ENCODE assay signal across 20 cellular contexts in the genomic region with DNA sequence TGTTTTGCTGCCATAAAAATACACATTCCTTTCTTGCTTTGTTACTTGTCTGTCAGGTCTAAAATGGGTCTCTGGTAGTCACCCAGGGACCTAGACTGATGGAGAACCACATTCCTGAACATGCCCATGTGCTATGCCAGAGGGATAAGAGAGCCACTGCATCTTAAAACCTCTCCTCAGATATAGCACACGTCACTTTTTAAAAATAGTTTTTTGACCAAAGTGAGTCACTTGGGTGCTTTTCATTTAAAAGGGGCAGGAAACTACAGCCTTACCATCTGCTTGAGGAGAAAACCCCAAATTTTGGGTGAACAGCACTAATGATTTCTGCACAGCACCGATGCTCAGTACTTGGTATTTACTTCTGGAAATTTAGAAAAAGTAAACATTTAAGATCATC.
A peak's percentile ranks its signal among the peaks of the same experiment; 100 is the strongest.
DNase-seq lines count a peak whose midpoint lies in the region; ATAC-seq, FAIRE-seq and TF ChIP-seq lines count a peak whose summit lies in the region.
"Had no signal": no experiment of that assay in that cellular context is flagged by ENCODE, and none has a peak within 500 bp of the region (broad histone marks: within the 10 kb centered on the region; RNA-seq: fewer than 3 reads in every experiment).

No MANE protein-coding gene starts in this region.

- TF ChIP-seq POLR2A in GM12878 (IDR thresholded peaks at IDR 0.05; ENCODE audit: low read depth, low read length) = no peak

- H3K36me3 ChIP-seq in GM12878 (ENCODE audit: control insufficient read depth in 2 of 2, insufficient read depth in 2 of 2, low read length in 1 of 2) = no peaks in the 10 kb centered on the region
- H3K36me3 ChIP-seq: cardiac muscle cell, gastrocnemius medialis, neutrophil, Peyer's patch, vagina, WERI-Rb-1 had no signal

- in situ Hi-C loops in GM12878 (cut with MboI) = no loop called here

- intact Hi-C loops in GM12878 (cut with micrococcal nuclease; ENCODE audit: unreplicated experiment) (no loop called here), Calu3 (cut with micrococcal nuclease; ENCODE audit: unreplicated experiment) (no loop called here)

- WGBS in GM12878 (ENCODE audit: insufficient coverage, insufficient replicate concordance, low lambda C conversion rate, missing lambda C conversion rate) = 27% methylated on average over 2 of the region's 2 CpGs

- no peak for FAIRE-seq in GM12878 (lab: Jason Lieb, UNC)
- FAIRE-seq: A204.1 had no signal

- no peak overlapping the region for H3K27ac ChIP-seq in GM12878 (ENCODE audit: control insufficient read depth, insufficient read depth)
- H3K27ac ChIP-seq: cardiac muscle cell, gastrocnemius medialis, neutrophil, Peyer's patch, vagina, WERI-Rb-1 had no signal

- H3K36me3 Mint-ChIP-seq in Calu3 (ENCODE audit: insufficient read depth, unreplicated experiment) = no peaks in the 10 kb centered on the region
- H3K36me3 Mint-ChIP-seq: CD4-positive, alpha-beta memory T cell; stimulated activated effector memory CD8-positive, alpha-beta T cell treated with anti-CD3 and anti-CD28 coated beads, Interleukin-12 subunit alpha, Interleukin-12 subunit beta, amount 100 ng/mL, for 72 hours had no signal

- H3K27me3 ChIP-seq in GM12878 (replicated peaks in 1 of 2; ENCODE audit: control insufficient read depth in 2 of 2, insufficient read depth in 2 of 2, low read length in 1 of 2) = no peaks in the 10 kb centered on the region; a peak in 1 of 4 replicates
- H3K27me3 ChIP-seq: cardiac muscle cell, gastrocnemius medialis, neutrophil, Peyer's patch, vagina had no signal

- no peak overlapping the region for H3K4me2 ChIP-seq in GM12878 (ENCODE audit: control insufficient read depth, insufficient read depth)

- TF ChIP-seq RAD21 in GM12878 (IDR thresholded peaks at IDR 0.05; ENCODE audit: insufficient read depth, low read depth, low read length) = no peak

- no peak for TF ChIP-seq EP300 in GM12878 (IDR thresholded peaks at IDR 0.05; ENCODE audit: borderline replicate concordance in 1 of 2, control insufficient read depth in 1 of 2, low read depth in 2 of 2, low read length in 2 of 2)

- no peaks in the 10 kb centered on the region for H3K9me3 ChIP-seq in GM12878 (replicated peaks; ENCODE audit: control insufficient read depth, insufficient read depth, low read length)
- H3K9me3 ChIP-seq: gastrocnemius medialis, neutrophil, Peyer's patch, vagina had no signal

- no peaks in the 10 kb centered on the region for H4K20me1 ChIP-seq in GM12878 (ENCODE audit: control insufficient read depth, insufficient read depth)

- no peaks in the 10 kb centered on the region for H3K4me1 ChIP-seq in GM12878 (ENCODE audit: control insufficient read depth, insufficient read depth, low read length)
- H3K4me1 ChIP-seq: gastrocnemius medialis, Peyer's patch, vagina had no signal

- no peak overlapping the region for H3K4me3 ChIP-seq in GM12878
- H3K4me3 ChIP-seq: cardiac muscle cell, gastrocnemius medialis, Peyer's patch, vagina had no signal

- H3K9me3 Mint-ChIP-seq in Calu3 (ENCODE audit: low read depth, unreplicated experiment) = no peaks in the 10 kb centered on the region
- H3K9me3 Mint-ChIP-seq: activated naive CD4-positive, alpha-beta T cell treated with anti-CD3 and anti-CD28 coated beads for 36 hours; CD4-positive, alpha-beta memory T cell; stimulated activated effector memory CD8-positive, alpha-beta T cell treated with anti-CD3 and anti-CD28 coated beads, Interleukin-12 subunit alpha, Interleukin-12 subunit beta, amount 100 ng/mL, for 72 hours had no signal

- peak; percentile 68 for ATAC-seq in GM19351 (IDR thresholded peaks at IDR 0.05; ENCODE audit: unreplicated experiment)
- peak; percentile 60 for ATAC-seq in HG03354 (IDR thresholded peaks at IDR 0.05; ENCODE audit: poor library complexity, severe bottlenecking, unreplicated experiment)
- ATAC-seq in GM12878 = no peak
- ATAC-seq: gastrocnemius medialis; stimulated activated effector memory CD8-positive, alpha-beta T cell treated with anti-CD3 and anti-CD28 coated beads, Interleukin-12 subunit alpha, Interleukin-12 subunit beta, amount 100 ng/mL, for 72 hours had no signal

- no peak overlapping the region for H2AFZ ChIP-seq in GM12878 (ENCODE audit: control insufficient read depth, low read depth, low read length)

- TF ChIP-seq CTCF in GM12878 (IDR thresholded peaks at IDR 0.05 in 2 of 3, conservative IDR thresholded peaks at IDR 0.05 in 1 of 3; ENCODE audit: control insufficient read depth in 2 of 3, extremely low read depth in 1 of 3, insufficient read depth in 1 of 3, low read depth in 3 of 3, low read length in 3 of 3) (no peak), Calu3 (IDR thresholded peaks at IDR 0.05; ENCODE audit: unreplicated experiment) (no peak)

- BruUV-seq in GM12878 (replicated peaks; lab: Mats Ljungman, UMichigan) (no TSS peak), Calu3 (replicated peaks; lab: Mats Ljungman, UMichigan) (no TSS peak)

- POLR2A ChIA-PET in GM12878 (lab: Charles Lee) = no interaction called here

- CTCF ChIA-PET in GM12878 (lab: Yijun Ruan, JAX) (no interaction called here), Calu3 (lab: Charles Lee) (no interaction called here)

- H3K4me1 Mint-ChIP-seq in Calu3 (ENCODE audit: low read depth, unreplicated experiment) = peaks cover 44% of the 10 kb centered on the region
- H3K4me1 Mint-ChIP-seq: CD4-positive, alpha-beta memory T cell; stimulated activated effector memory CD8-positive, alpha-beta T cell treated with anti-CD3 and anti-CD28 coated beads, Interleukin-12 subunit alpha, Interleukin-12 subunit beta, amount 100 ng/mL, for 72 hours had no signal

- H3K9ac ChIP-seq in GM12878 (ENCODE audit: control insufficient read depth, insufficient read depth, low read length) = no peak overlapping the region

- RAD21 ChIA-PET in GM12878 (lab: Charles Lee; ENCODE audit: unreplicated experiment) = no interaction called here

- SMC1A ChIA-PET in GM12878 (lab: Charles Lee; ENCODE audit: uncharacterized antibody, unreplicated experiment) = no interaction called here

- no peak overlapping the region for H3K27ac Mint-ChIP-seq in Calu3 (ENCODE audit: unreplicated experiment)
- H3K27ac Mint-ChIP-seq: activated naive CD4-positive, alpha-beta T cell treated with anti-CD3 and anti-CD28 coated beads for 36 hours; CD4-positive, alpha-beta memory T cell; stimulated activated effector memory CD8-positive, alpha-beta T cell treated with anti-CD3 and anti-CD28 coated beads, Interleukin-12 subunit alpha, Interleukin-12 subunit beta, amount 100 ng/mL, for 72 hours had no signal

- H3K4me3 Mint-ChIP-seq in Calu3 (ENCODE audit: low read depth, unreplicated experiment) = no peak overlapping the region
- H3K4me3 Mint-ChIP-seq: activated naive CD4-positive, alpha-beta T cell treated with anti-CD3 and anti-CD28 coated beads for 36 hours; CD4-positive, alpha-beta memory T cell; stimulated activated effector memory CD8-positive, alpha-beta T cell treated with anti-CD3 and anti-CD28 coated beads, Interleukin-12 subunit alpha, Interleukin-12 subunit beta, amount 100 ng/mL, for 72 hours had no signal

- DNase-seq in A172 (ENCODE audit: low spot score) = peak; percentile 49
- DNase-seq in GM12878 (ENCODE audit: low read depth, low spot score) = no peak
- no peak for DNase-seq in iPS-NIHi7 (ENCODE audit: extremely low spot score)
- no peak for DNase-seq in activated CD4-positive, alpha-beta T cell treated with anti-CD3 and anti-CD28 coated beads for 1 hour
- no peak for DNase-seq in Calu3
- no peak for DNase-seq in DMS53 (lab: John Stamatoyannopoulos, UW)
- DNase-seq: activated naive CD4-positive, alpha-beta T cell treated with anti-CD3 and anti-CD28 coated beads for 36 hours; CD4-positive, alpha-beta memory T cell; gastrocnemius medialis; mesendoderm; NCI-H524 treated with DMSO at 0.1 percent for 48 hours; Peyer's patch; WERI-Rb-1 had no signal

- H3K79me2 ChIP-seq in GM12878 (ENCODE audit: control insufficient read depth, insufficient read depth, low read length) = no peaks in the 10 kb centered on the region

- H3K27me3 Mint-ChIP-seq in Calu3 (ENCODE audit: unreplicated experiment) = no peaks in the 10 kb centered on the region

TF ChIP-seq in GM12878, 131 proteins besides CTCF, POLR2A, EP300 and RAD21:
- TF ChIP-seq MEF2A (IDR thresholded peaks at IDR 0.05; ENCODE audit: insufficient read depth, low read depth, low read length) (peak; percentile 29; the same call in 1 of the 2 replicates), CHD1 (IDR thresholded peaks at IDR 0.05; ENCODE audit: low read depth, low read length) (no peak)
